ENCODE assay signal across 28 cellular contexts in genomic region chr4:110092646-110093045, GRCh38.
"Had no signal": no experiment of that assay in that cellular context is flagged by ENCODE, and none has a peak within 500 bp of the region (broad histone marks: within the 10 kb centered on the region; RNA-seq: fewer than 3 reads in every experiment).

No MANE protein-coding gene starts in this region.

- H3K27me3 Mint-ChIP-seq: naive B cell; stimulated activated naive CD8-positive, alpha-beta T cell treated with anti-CD3 and anti-CD28 coated beads, Interleukin-15, amount 100 ng/mL, for 72 hours had no signal

- H3K4me1 Mint-ChIP-seq: naive B cell had no signal

- H3K4me3 Mint-ChIP-seq: mesothelial cell of epicardium; naive B cell; nephron; stimulated activated naive CD8-positive, alpha-beta T cell treated with anti-CD3 and anti-CD28 coated beads, Interleukin-15, amount 100 ng/mL, for 72 hours had no signal

- H3K27me3 ChIP-seq: dorsolateral prefrontal cortex, foreskin keratinocyte, gastroesophageal sphincter, right atrium auricular region, suprapubic skin, vagina had no signal

- H3K27ac Mint-ChIP-seq: mesothelial cell of epicardium; naive B cell; nephron; stimulated activated naive CD8-positive, alpha-beta T cell treated with anti-CD3 and anti-CD28 coated beads, Interleukin-15, amount 100 ng/mL, for 72 hours had no signal

- H3K9me3 ChIP-seq: gastroesophageal sphincter, heart right ventricle, mucosa of descending colon, prostate gland, right atrium auricular region, suprapubic skin, vagina had no signal

- FAIRE-seq: colon, keratinocyte had no signal

- H3K9me3 Mint-ChIP-seq: mesothelial cell of epicardium; naive B cell; nephron; stimulated activated naive CD8-positive, alpha-beta T cell treated with anti-CD3 and anti-CD28 coated beads, Interleukin-15, amount 100 ng/mL, for 72 hours had no signal

- H3K36me3 ChIP-seq: gastroesophageal sphincter, heart right ventricle, prostate gland, right atrium auricular region, suprapubic skin, vagina had no signal

- ATAC-seq: esophagus mucosa; foreskin keratinocyte; gastroesophageal sphincter; heart right ventricle; mucosa of descending colon; sciatic nerve; stimulated activated naive CD8-positive, alpha-beta T cell treated with anti-CD3 and anti-CD28 coated beads, Interleukin-15, amount 100 ng/mL, for 72 hours had no signal

- H3K27ac ChIP-seq: gastroesophageal sphincter, heart right ventricle, prostate gland, right atrium auricular region, suprapubic skin, vagina had no signal

- DNase-seq: dorsolateral prefrontal cortex; effector CD4-positive, alpha-beta T cell; foreskin keratinocyte; heart right ventricle; hippocampal formation; mesenchymal stem cell; mucosa of descending colon; naive B cell; nucleus accumbens; stimulated activated CD4-positive, alpha-beta T cell treated with anti-CD3 and anti-CD28 coated beads, Interleukin-12 subunit alpha, Interleukin-12 subunit beta, amount 100 ng/mL, for 4 hours; stimulated activated CD4-positive, alpha-beta T cell treated with anti-CD3 and anti-CD28 coated beads, Interleukin-1b, Interleukin-23, amount 100 ng/mL, for 48 hours; stimulated activated CD4-positive, alpha-beta T cell treated with anti-CD3 and anti-CD28 coated beads, Interleukin-4, amount 100 ng/mL, for 1 hour; stimulated activated CD8-positive, alpha-beta memory T cell treated with anti-CD3 and anti-CD28 coated beads, Interleukin-4, amount 100 ng/mL, for 48 hours; stimulated activated naive CD4-positive, alpha-beta T cell; stimulated activated naive CD8-positive, alpha-beta T cell treated with anti-CD3 and anti-CD28 coated beads, Interleukin-15, amount 100 ng/mL, for 72 hours had no signal

- H3K4me1 ChIP-seq: prostate gland had no signal

- H3K4me3 ChIP-seq: gastroesophageal sphincter, heart right ventricle, lung, mucosa of descending colon, prostate gland, right atrium auricular region, smooth muscle cell, suprapubic skin, vagina had no signal
